Comparison of ENCODE assay signal across 8 cellular contexts in genomic region chr5:139745121-139745799, GRCh38. TPM values are rescaled to one million over a fixed set of nuclear protein-coding genes. Genes with fewer than 3 reads are reported as not detected.
DNase-seq lines count a peak whose midpoint lies in the region; ATAC-seq, FAIRE-seq and TF ChIP-seq lines count a peak whose summit lies in the region.

No MANE protein-coding gene starts in this region.

- H3K9me3 ChIP-seq in skeletal muscle satellite cell (replicated peaks; ENCODE audit: low read length) (no peaks in the 10 kb centered on the region), T-helper 17 cell (ENCODE audit: control insufficient read depth, low read length, poor library complexity, severe bottlenecking) (no peaks in the 10 kb centered on the region)

- no peak for TF ChIP-seq CTCF in foreskin fibroblast (IDR thresholded peaks at IDR 0.05; ENCODE audit: low read depth, low read length)

- FAIRE-seq in GM12891 (lab: Jason Lieb, UNC): peak; percentile 87

- TF ChIP-seq POLR2A in GM12891 (IDR thresholded peaks at IDR 0.05; ENCODE audit: low read depth, low read length): no peak

- H3K27me3 ChIP-seq in skeletal muscle satellite cell (ENCODE audit: control insufficient read depth, insufficient read depth, low read length): no peaks in the 10 kb centered on the region

- no peak overlapping the region for H3K4me3 ChIP-seq in foreskin fibroblast (ENCODE audit: low read depth in 1 of 2, low read length in 2 of 2)
- peak overlapping the region; percentile 43 for H3K4me3 ChIP-seq in skeletal muscle satellite cell (ENCODE audit: low read length)

- H3K4me3 Mint-ChIP-seq in T-helper 17 cell: no peak overlapping the region

- H3K4me1 ChIP-seq in skeletal muscle satellite cell (ENCODE audit: control insufficient read depth, insufficient read depth, low read length): peaks cover 52% of the 10 kb centered on the region

- H3K27me3 Mint-ChIP-seq in T-helper 17 cell: peaks cover 17% of the 10 kb centered on the region

- H3K4me2 ChIP-seq in skeletal muscle satellite cell (ENCODE audit: low read length): peak overlapping the region; percentile 96

- ATAC-seq in HG03565 (IDR thresholded peaks at IDR 0.05; ENCODE audit: unreplicated experiment) (no peak), T-helper 17 cell (no peak)

- peak overlapping the region; percentile 55 for H3K9ac ChIP-seq in skeletal muscle satellite cell (ENCODE audit: low read depth, low read length)

- no peak overlapping the region for H3K27ac Mint-ChIP-seq in T-helper 17 cell

- H3K36me3 Mint-ChIP-seq in T-helper 17 cell (ENCODE audit: low read depth): peaks cover 3% of the 10 kb centered on the region

- H3K4me1 Mint-ChIP-seq in T-helper 17 cell: peaks cover 17% of the 10 kb centered on the region

- DNase-seq in AG08396 (ENCODE audit: low spot score) (peak; percentile 80), GM12891 (ENCODE audit: insufficient read length, low spot score) (no peak), SHP77 (lab: John Stamatoyannopoulos, UW) (peak; percentile 57 to 74), foreskin fibroblast (peak; percentile 75 to 84), T-helper 17 cell (no peak), NCI-H774 (lab: John Stamatoyannopoulos, UW) (no peak)

- H3K36me3 ChIP-seq in skeletal muscle satellite cell (ENCODE audit: insufficient read depth, low read length): no peaks in the 10 kb centered on the region

TF ChIP-seq in GM12891, 5 proteins besides CTCF, POLR2A, EP300 and RAD21:
- TF ChIP-seq SPI1 (IDR thresholded peaks at IDR 0.05; ENCODE audit: low read depth, low read length) (no peak), PAX5 (IDR thresholded peaks at IDR 0.05; ENCODE audit: insufficient read depth, low read length, severe bottlenecking) (no peak), TAF1 (IDR thresholded peaks at IDR 0.05; ENCODE audit: low read depth, low read length) (no peak), POU2F2 (IDR thresholded peaks at IDR 0.05; ENCODE audit: low read depth, low read length) (no peak), POLR2AphosphoS5 (IDR thresholded peaks at IDR 0.05; ENCODE audit: low read depth, low read length) (no peak)

RNA-seq across cellular contexts. Expression of gene PSD2, which starts 50.3 kb away (rescaled TPM):
- 0.08 TPM for polyA plus RNA-seq in GM12891 (2012; ENCODE audit: low read depth, missing spikeins)
- total RNA-seq in skeletal muscle satellite cell (2012; rRNA removed): not detected in 2 replicates
- under 1 TPM in 1 of 2 donors, not detected in 1; 0.07 TPM for total RNA-seq in T-helper 17 cell

Comparison
In these comparisons a context has a peak if more than half of its experiments do, and no peak if none do; other contexts are left out.
1. DNase-seq: peak in AG08396 (single experiment), SHP77 (2 of 2) and foreskin fibroblast (2 of 2); none in GM12891 (single experiment), T-helper 17 cell (0 of 3) and NCI-H774 (single experiment).